Comparison of ENCODE assay signal across 16 cellular contexts in genomic region chr21:35367558-35367957, GRCh38.
A peak's percentile ranks its signal among the peaks of the same experiment; 100 is the strongest.
DNase-seq lines count a peak whose midpoint lies in the region; ATAC-seq, FAIRE-seq and TF ChIP-seq lines count a peak whose summit lies in the region.
"Had no signal": no experiment of that assay in that cellular context is flagged by ENCODE, and none has a peak within 500 bp of the region (broad histone marks: within the 10 kb centered on the region; RNA-seq: fewer than 3 reads in every experiment).

No MANE protein-coding gene starts in this region.

- intact Hi-C loops in pancreas (cut with DNase I) = no loop called here

- POLR2A ChIA-PET in WTC11 (lab: Charles Lee) = no interaction called here

- WGBS in pancreas, 2 donors = 56 to 60% methylated on average over 4 of the region's 4 CpGs

- no peaks in the 10 kb centered on the region for H3K36me3 Mint-ChIP-seq in WTC11
- H3K36me3 Mint-ChIP-seq: neural progenitor cell; stimulated activated memory B cell treated with anti-CD40 and anti-IgM and Interleukin-4, amounts not matched to agents 10 μg/mL and 1 μg/mL and 100 μg/mL, for 72 hours; T-cell had no signal

- H3K27ac Mint-ChIP-seq in WTC11 = no peak overlapping the region
- H3K27ac Mint-ChIP-seq: neural progenitor cell; stimulated activated memory B cell treated with anti-CD40 and anti-IgM and Interleukin-4, amounts not matched to agents 10 μg/mL and 1 μg/mL and 100 μg/mL, for 72 hours; T-cell had no signal

- H2AFZ ChIP-seq in osteoblast (ENCODE audit: low read length) = no peak overlapping the region
- H2AFZ ChIP-seq: neural progenitor cell had no signal

- peak; percentile 46 for ATAC-seq in WTC11
- ATAC-seq in GM18873 (IDR thresholded peaks at IDR 0.05; ENCODE audit: low FRiP score, unreplicated experiment) = no peak
- no peak for ATAC-seq in pancreas
- ATAC-seq: stimulated activated memory B cell treated with anti-CD40 and anti-IgM and Interleukin-4, amounts not matched to agents 10 μg/mL and 1 μg/mL and 100 μg/mL, for 72 hours; T-cell had no signal

- H3K9me3 Mint-ChIP-seq in WTC11 = peaks cover 9% of the 10 kb centered on the region
- H3K9me3 Mint-ChIP-seq: neural progenitor cell; stimulated activated memory B cell treated with anti-CD40 and anti-IgM and Interleukin-4, amounts not matched to agents 10 μg/mL and 1 μg/mL and 100 μg/mL, for 72 hours; T-cell had no signal

- DNase-seq in DMS153 treated with DMSO at 0.1 percent for 48 hours (lab: John Stamatoyannopoulos, UW; ENCODE audit: unreplicated experiment) (peak; percentile 18), NCI-H1105 treated with DMSO at 0.1 percent for 48 hours (lab: John Stamatoyannopoulos, UW) (peak; percentile 76), WTC11 (ENCODE audit: low spot score) (no peak), osteoblast (ENCODE audit: insufficient read length, low spot score, missing footprints) (no peak), NCI-H774 (lab: John Stamatoyannopoulos, UW) (no peak), pancreas (no peak)
- DNase-seq: activated gamma-delta T cell, Caco-2, Kasumi-1, NCI-H526 treated with DMSO at 0.1 percent for 48 hours, T-cell had no signal

- H3K4me2 ChIP-seq in osteoblast (ENCODE audit: insufficient read depth, low read length) = no peak overlapping the region
- H3K4me2 ChIP-seq: neural progenitor cell had no signal

- no peak overlapping the region for H3K4me3 Mint-ChIP-seq in WTC11
- H3K4me3 Mint-ChIP-seq: neural progenitor cell; stimulated activated memory B cell treated with anti-CD40 and anti-IgM and Interleukin-4, amounts not matched to agents 10 μg/mL and 1 μg/mL and 100 μg/mL, for 72 hours; T-cell had no signal

- TF ChIP-seq CTCF in WTC11 (IDR thresholded peaks at IDR 0.05) (no peak), osteoblast (IDR thresholded peaks at IDR 0.05; ENCODE audit: extremely low read depth, low read depth, low read length) (no peak), pancreas (IDR thresholded peaks at IDR 0.05) (no peak)

- FAIRE-seq in pancreas (lab: Jason Lieb, UNC) = no peak

- H3K79me2 ChIP-seq in osteoblast (ENCODE audit: insufficient read depth, low read length) = no peaks in the 10 kb centered on the region

- H3K9me3 ChIP-seq in osteoblast (ENCODE audit: low read depth, low read length) (no peaks in the 10 kb centered on the region), pancreas (no peaks in the 10 kb centered on the region)
- H3K9me3 ChIP-seq: Caco-2, gastroesophageal sphincter, thoracic aorta had no signal

- H3K4me3 ChIP-seq in osteoblast (ENCODE audit: insufficient read depth, low read length) = no peak overlapping the region
- no peak overlapping the region for H3K4me3 ChIP-seq in pancreas
- H3K4me3 ChIP-seq: gastroesophageal sphincter, neural progenitor cell, thoracic aorta had no signal

- H3K27ac ChIP-seq in osteoblast (ENCODE audit: low read depth, low read length) (peak overlapping the region; percentile 83), pancreas (no peak overlapping the region)
- H3K27ac ChIP-seq: neural progenitor cell, thoracic aorta had no signal

- H3K27me3 ChIP-seq in osteoblast (ENCODE audit: insufficient read depth, low read length) (no peaks in the 10 kb centered on the region), pancreas (no peaks in the 10 kb centered on the region)
- H3K27me3 ChIP-seq: gastroesophageal sphincter, neural progenitor cell had no signal

- H3K27me3 Mint-ChIP-seq in WTC11 (ENCODE audit: low read depth) = no peaks in the 10 kb centered on the region
- H3K27me3 Mint-ChIP-seq: stimulated activated memory B cell treated with anti-CD40 and anti-IgM and Interleukin-4, amounts not matched to agents 10 μg/mL and 1 μg/mL and 100 μg/mL, for 72 hours; T-cell had no signal

- no peaks in the 10 kb centered on the region for H3K36me3 ChIP-seq in osteoblast (ENCODE audit: insufficient read depth, low read length)
- H3K36me3 ChIP-seq in pancreas = no peaks in the 10 kb centered on the region
- H3K36me3 ChIP-seq: gastroesophageal sphincter, neural progenitor cell, thoracic aorta had no signal

- H4K20me1 ChIP-seq in osteoblast (ENCODE audit: insufficient read depth, low read length) = no peaks in the 10 kb centered on the region

- H3K4me1 Mint-ChIP-seq in WTC11 = peaks cover 15% of the 10 kb centered on the region
- H3K4me1 Mint-ChIP-seq: neural progenitor cell; stimulated activated memory B cell treated with anti-CD40 and anti-IgM and Interleukin-4, amounts not matched to agents 10 μg/mL and 1 μg/mL and 100 μg/mL, for 72 hours; T-cell had no signal

- H3K4me1 ChIP-seq in osteoblast (ENCODE audit: insufficient read depth, low read length) = peaks cover 13% of the 10 kb centered on the region
- no peaks in the 10 kb centered on the region for H3K4me1 ChIP-seq in pancreas
- H3K4me1 ChIP-seq: Caco-2, gastroesophageal sphincter, neural progenitor cell had no signal

- CTCF ChIA-PET in WTC11 (lab: Charles Lee) = no interaction called here

TF ChIP-seq in WTC11, 78 proteins besides CTCF, POLR2A, EP300 and RAD21 (continues in another document):
- TF ChIP-seq E2F1 (CRISPR knock-in tag; IDR thresholded peaks at IDR 0.05) (no peak), NR2C2 (CRISPR knock-in tag; IDR thresholded peaks at IDR 0.05) (no peak), ZNF281 (CRISPR knock-in tag; IDR thresholded peaks at IDR 0.05) (no peak), ZNF121 (CRISPR knock-in tag; IDR thresholded peaks at IDR 0.05) (no peak), HMGXB4 (CRISPR knock-in tag; IDR thresholded peaks at IDR 0.05) (no peak), HMGA2 (CRISPR knock-in tag; IDR thresholded peaks at IDR 0.05) (no peak), E2F5 (CRISPR knock-in tag; IDR thresholded peaks at IDR 0.05) (no peak), ATF3 (CRISPR knock-in tag; conservative IDR thresholded peaks at IDR 0.05) (no peak)

Comparison
In these comparisons a context has a peak if more than half of its experiments do, and no peak if none do; other contexts are left out.
1. DNase-seq: peak in DMS153 treated with DMSO at 0.1 percent for 48 hours (single experiment) and NCI-H1105 treated with DMSO at 0.1 percent for 48 hours (single experiment); none in WTC11 (single experiment), osteoblast (single experiment), NCI-H774 (single experiment) and pancreas (0 of 6).